Comparison of ENCODE assay signal across 1 cellular context in the genomic region with DNA sequence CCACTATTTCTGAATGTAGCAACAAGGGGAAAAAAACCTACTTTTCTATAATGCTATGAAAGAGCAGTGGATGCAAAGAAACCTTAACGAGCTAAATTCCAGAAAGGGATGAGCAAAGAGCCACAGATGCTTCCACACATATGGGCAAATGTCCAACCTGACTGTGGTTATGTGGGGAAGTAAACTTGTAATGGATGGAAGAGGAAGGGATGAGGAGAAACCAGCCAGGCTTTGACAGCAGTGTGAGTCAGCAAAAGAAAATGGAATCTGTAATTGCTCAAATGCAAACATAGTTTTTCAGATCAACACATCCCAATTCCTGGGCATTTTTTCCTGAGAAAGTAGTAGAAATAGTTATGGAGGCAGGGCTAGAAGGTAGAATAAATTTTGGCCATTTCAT.
A peak's percentile ranks its signal among the peaks of the same experiment; 100 is the strongest.
TF ChIP-seq lines count a peak whose summit lies in the region.

No MANE protein-coding gene starts in this region.

TF ChIP-seq in IMR-90, 13 proteins besides CTCF, POLR2A, EP300 and RAD21 (continued from another document):
- TF ChIP-seq, protein P1, sequence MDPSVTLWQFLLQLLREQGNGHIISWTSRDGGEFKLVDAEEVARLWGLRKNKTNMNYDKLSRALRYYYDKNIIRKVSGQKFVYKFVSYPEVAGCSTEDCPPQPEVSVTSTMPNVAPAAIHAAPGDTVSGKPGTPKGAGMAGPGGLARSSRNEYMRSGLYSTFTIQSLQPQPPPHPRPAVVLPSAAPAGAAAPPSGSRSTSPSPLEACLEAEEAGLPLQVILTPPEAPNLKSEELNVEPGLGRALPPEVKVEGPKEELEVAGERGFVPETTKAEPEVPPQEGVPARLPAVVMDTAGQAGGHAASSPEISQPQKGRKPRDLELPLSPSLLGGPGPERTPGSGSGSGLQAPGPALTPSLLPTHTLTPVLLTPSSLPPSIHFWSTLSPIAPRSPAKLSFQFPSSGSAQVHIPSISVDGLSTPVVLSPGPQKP (IDR thresholded peaks at IDR 0.05; ENCODE audit: borderline replicate concordance, low read depth, low read length): no peak
- TF ChIP-seq MAZ (IDR thresholded peaks at IDR 0.05; ENCODE audit: borderline replicate concordance, low read depth, low read length) (0 out of 2 replicates have a peak, but pooled peaks have one; percentile 21), NFE2L2 (IDR thresholded peaks at IDR 0.05; ENCODE audit: low read depth, low read length) (peak; percentile 74; the same call in 1 of the 2 replicates), RCOR1 (IDR thresholded peaks at IDR 0.05; ENCODE audit: insufficient replicate concordance, low read length) (peak; percentile 70), RFX5 (IDR thresholded peaks at IDR 0.05; ENCODE audit: low read depth, low read length) (no peak), CHD1 (IDR thresholded peaks at IDR 0.05; ENCODE audit: low read depth, low read length) (no peak), FOS (IDR thresholded peaks at IDR 0.05; ENCODE audit: low read depth, low read length) (peak; percentile 65; the same call in 1 of the 2 replicates)
- TF ChIP-seq, protein P2, sequence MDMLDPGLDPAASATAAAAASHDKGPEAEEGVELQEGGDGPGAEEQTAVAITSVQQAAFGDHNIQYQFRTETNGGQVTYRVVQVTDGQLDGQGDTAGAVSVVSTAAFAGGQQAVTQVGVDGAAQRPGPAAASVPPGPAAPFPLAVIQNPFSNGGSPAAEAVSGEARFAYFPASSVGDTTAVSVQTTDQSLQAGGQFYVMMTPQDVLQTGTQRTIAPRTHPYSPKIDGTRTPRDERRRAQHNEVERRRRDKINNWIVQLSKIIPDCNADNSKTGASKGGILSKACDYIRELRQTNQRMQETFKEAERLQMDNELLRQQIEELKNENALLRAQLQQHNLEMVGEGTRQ (IDR thresholded peaks at IDR 0.05; ENCODE audit: low read depth, low read length): no peak
